9 cellular contexts compared by ENCODE assay signal in genomic region chr7:131072505-131073091, GRCh38.
DNase-seq lines count a peak whose midpoint lies in the region; ATAC-seq, FAIRE-seq and TF ChIP-seq lines count a peak whose summit lies in the region.
"Had no signal": no experiment of that assay in that cellular context is flagged by ENCODE, and none has a peak within 500 bp of the region (broad histone marks: within the 10 kb centered on the region; RNA-seq: fewer than 3 reads in every experiment).

No MANE protein-coding gene starts in this region.

- POLR2A ChIA-PET in HepG2 (lab: Yijun Ruan, JAX) = interaction anchor here (0.9 to 1.0 kb wide), 2 partner anchors 17 kb away, joined by 3 read pairs; no protein-coding TSS in a partner anchor

- peaks cover 6% of the 10 kb centered on the region for H3K36me3 Mint-ChIP-seq in Calu3 (ENCODE audit: insufficient read depth, unreplicated experiment)

- in situ Hi-C loops in HepG2 (cut with HindIII; ENCODE audit: extremely low pct_ligation_motif_present, low pct_unique_long_range_greater_than_20kb) = no loop called here

- H3K4me2 ChIP-seq in HepG2 (ENCODE audit: low read depth, low read length) = no peak overlapping the region

- H2AFZ ChIP-seq in HepG2 (ENCODE audit: low read length) = no peak overlapping the region

- H3K27ac ChIP-seq in HepG2 (ENCODE audit: extremely low read length, insufficient read depth, low read length) = no peak overlapping the region

- no peak overlapping the region for H3K4me3 ChIP-seq in HepG2 (replicated peaks in 1 of 3; ENCODE audit: insufficient read depth in 1 of 3, low read depth in 2 of 3, low read length in 3 of 3)

- CTCF ChIA-PET in Calu3 (lab: Charles Lee) (interaction anchor here (0.6 kb wide), 1 partner anchor 435 kb away, joined by 3 read pairs; no protein-coding TSS in a partner anchor), HepG2 (lab: Yijun Ruan, JAX; ENCODE audit: low intra/inter-chr PET ratio, low total read pairs) (no interaction called here)

- FAIRE-seq in HepG2 (lab: Jason Lieb, UNC) (no peak), GM12892 (lab: Jason Lieb, UNC) (no peak)

- no peak for TF ChIP-seq CTCF in Calu3 (IDR thresholded peaks at IDR 0.05; ENCODE audit: unreplicated experiment)
- TF ChIP-seq CTCF in HepG2 (CRISPR knock-in tag; IDR thresholded peaks at IDR 0.05) = no peak

- 91% methylated on average over 4 of the region's 5 CpGs for WGBS in HepG2 (ENCODE audit: low lambda C conversion rate)

- no peak for ATAC-seq in HepG2

- H4K20me1 ChIP-seq in HepG2 (ENCODE audit: insufficient read depth, low read length) = no peaks in the 10 kb centered on the region; the same call in 1 of the 2 replicates

- H3K79me2 ChIP-seq in HepG2 (ENCODE audit: insufficient read depth, low read length) = peaks cover 56% of the 10 kb centered on the region

- intact Hi-C loops in Calu3 (cut with micrococcal nuclease; ENCODE audit: unreplicated experiment) (loop anchor here (5.0 kb wide), 1 partner anchor 35 kb away; no protein-coding TSS in a partner anchor), HepG2 (cut with micrococcal nuclease; ENCODE audit: unreplicated experiment) (no loop called here)

- TF ChIP-seq EP300 in HepG2 (IDR thresholded peaks at IDR 0.05; ENCODE audit: low read depth in 2 of 2, low read length in 2 of 2) (no peak), HepG2 (CRISPR knock-in tag; IDR thresholded peaks at IDR 0.05; ENCODE audit: borderline replicate concordance) (no peak)

- no peaks in the 10 kb centered on the region for H3K27me3 ChIP-seq in HepG2 (ENCODE audit: control insufficient read depth in 1 of 2, insufficient read depth in 2 of 2, low read length in 2 of 2)

- no peak for TF ChIP-seq RAD21 in HepG2 (CRISPR knock-in tag; IDR thresholded peaks at IDR 0.05)

- peaks cover 1 to 14% of the 10 kb centered on the region in 2 experiments; a peak in 2 of 5 replicates for H3K36me3 ChIP-seq in HepG2 (replicated peaks in 1 of 2; ENCODE audit: control insufficient read depth in 1 of 2, insufficient read depth in 2 of 2, low read length in 2 of 2)

- DNase-seq in Calu3 = no peak
- peak; percentile 41 for DNase-seq in MV-4-11 (lab: John Stamatoyannopoulos, UW)
- DNase-seq in amniotic epithelial cell (ENCODE audit: low read depth) = peak; percentile 35
- DNase-seq in HepG2 (ENCODE audit: low spot score) = no peak
- no peak for DNase-seq in stimulated activated CD4-positive, alpha-beta T cell treated with anti-CD3 and anti-CD28 coated beads, Interleukin-1b, Interleukin-23, amount 100 ng/mL, for 48 hours
- no peak for DNase-seq in activated CD4-positive, alpha-beta T cell treated with anti-CD3 and anti-CD28 coated beads, Interleukin-2, amount 50 U/mL, for 48 hours
- no peak for DNase-seq in GM12892 (ENCODE audit: insufficient read length)
- no peak for DNase-seq in activated CD4-positive, alpha-beta T cell treated with anti-CD3 and anti-CD28 coated beads, Interleukin-2, amount 50 U/mL, for 1 hour

- H3K4me3 Mint-ChIP-seq in Calu3 (ENCODE audit: low read depth, unreplicated experiment) = peak overlapping the region; percentile 50
- H3K4me3 Mint-ChIP-seq: dendritic cell treated with granulocyte-macrophage colony-stimulating factor and Interleukin-4, amounts not matched to agents 40 ng/mL and 50 ng/mL, for 4 days had no signal

- H3K27ac Mint-ChIP-seq in Calu3 (ENCODE audit: unreplicated experiment) = peak overlapping the region; percentile 58
- H3K27ac Mint-ChIP-seq: dendritic cell treated with granulocyte-macrophage colony-stimulating factor and Interleukin-4, amounts not matched to agents 40 ng/mL and 50 ng/mL, for 4 days had no signal

- no peaks in the 10 kb centered on the region for H3K9me3 Mint-ChIP-seq in Calu3 (ENCODE audit: low read depth, unreplicated experiment)
- H3K9me3 Mint-ChIP-seq: dendritic cell treated with granulocyte-macrophage colony-stimulating factor and Interleukin-4, amounts not matched to agents 40 ng/mL and 50 ng/mL, for 4 days had no signal

- H3K4me1 Mint-ChIP-seq in Calu3 (ENCODE audit: low read depth, unreplicated experiment) = peaks cover 20% of the 10 kb centered on the region

- no peaks in the 10 kb centered on the region for H3K27me3 Mint-ChIP-seq in Calu3 (ENCODE audit: unreplicated experiment)
- H3K27me3 Mint-ChIP-seq: dendritic cell treated with granulocyte-macrophage colony-stimulating factor and Interleukin-4, amounts not matched to agents 40 ng/mL and 50 ng/mL, for 4 days had no signal

- BruUV-seq in Calu3 (replicated peaks; lab: Mats Ljungman, UMichigan) (TSS peak; percentile 89), HepG2 (replicated peaks; lab: Mats Ljungman, UMichigan) (no TSS peak)

- H3K4me1 ChIP-seq in HepG2 (ENCODE audit: insufficient read depth, low read length) = peaks cover 96% of the 10 kb centered on the region

- H3K9me3 ChIP-seq in HepG2 (ENCODE audit: low read length) = no peaks in the 10 kb centered on the region

- TF ChIP-seq POLR2A in HepG2 (IDR thresholded peaks at IDR 0.05; ENCODE audit: insufficient read depth in 1 of 2, low read depth in 2 of 2, low read length in 2 of 2) = no peak
- TF ChIP-seq POLR2A in GM12892 (IDR thresholded peaks at IDR 0.05; ENCODE audit: low read depth, low read length) = no peak

- no peak overlapping the region for H3K9ac ChIP-seq in HepG2 (ENCODE audit: insufficient read depth, low read depth, low read length)

TF ChIP-seq in HepG2, 621 proteins besides CTCF, POLR2A, EP300 and RAD21:
- TF ChIP-seq ZNF143 (CRISPR knock-in tag; IDR thresholded peaks at IDR 0.05) (peak; percentile 77), ZFP1 (CRISPR knock-in tag; IDR thresholded peaks at IDR 0.05) (peak; percentile 87; the same call in 1 of the 2 replicates), THAP11 (CRISPR knock-in tag; IDR thresholded peaks at IDR 0.05) (peak; percentile 92), ZNF33B (CRISPR knock-in tag; IDR thresholded peaks at IDR 0.05) (no peak), ZSCAN9 (CRISPR knock-in tag; IDR thresholded peaks at IDR 0.05; ENCODE audit: borderline replicate concordance) (no peak)

Comparison
In these comparisons a context has a peak if more than half of its experiments do, and no peak if none do; other contexts are left out.
1. DNase-seq: peak in MV-4-11 (single experiment) and amniotic epithelial cell (single experiment); none in Calu3 (single experiment), HepG2 (single experiment), stimulated activated CD4-positive, alpha-beta T cell treated with anti-CD3 and anti-CD28 coated beads, Interleukin-1b, Interleukin-23, amount 100 ng/mL, for 48 hours (single experiment), activated CD4-positive, alpha-beta T cell treated with anti-CD3 and anti-CD28 coated beads, Interleukin-2, amount 50 U/mL, for 48 hours (0 of 2), GM12892 (single experiment) and activated CD4-positive, alpha-beta T cell treated with anti-CD3 and anti-CD28 coated beads, Interleukin-2, amount 50 U/mL, for 1 hour (single experiment).